ENCODE assay signal across 12 cellular contexts in genomic region chr1:200880212-200880611, GRCh38. TPM values are rescaled to one million over a fixed set of nuclear protein-coding genes. Genes with fewer than 3 reads are reported as not detected.
A peak's percentile ranks its signal among the peaks of the same experiment; 100 is the strongest.
DNase-seq lines count a peak whose midpoint lies in the region; ATAC-seq and TF ChIP-seq lines count a peak whose summit lies in the region.
"Had no signal": no experiment of that assay in that cellular context is flagged by ENCODE, and none has a peak within 500 bp of the region (broad histone marks: within the 10 kb centered on the region; RNA-seq: fewer than 3 reads in every experiment).

No MANE protein-coding gene starts in this region.

- H3K27ac Mint-ChIP-seq in activated T-helper 17 cell treated with anti-CD3 and anti-CD28 coated beads, Interleukin-2, amount 50 U/mL, for 72 hours: peak overlapping the region; percentile 64
- no peak overlapping the region for H3K27ac Mint-ChIP-seq in MCF 10A (ENCODE audit: low read depth, unreplicated experiment)

- no peaks in the 10 kb centered on the region for H3K36me3 ChIP-seq in vagina
- H3K36me3 ChIP-seq: brain microvascular endothelial cell had no signal

- no TSS peak for BruUV-seq in MCF 10A (replicated peaks; lab: Mats Ljungman, UMichigan)

- H3K9me3 ChIP-seq in vagina: no peaks in the 10 kb centered on the region

- no peak for TF ChIP-seq CTCF in GM10248 (IDR thresholded peaks at IDR 0.05; ENCODE audit: control extremely low read depth, extremely low read depth, low read depth, missing control alignments)
- TF ChIP-seq CTCF in MCF 10A (IDR thresholded peaks at IDR 0.05; ENCODE audit: unreplicated experiment): no peak
- TF ChIP-seq CTCF in vagina (IDR thresholded peaks at IDR 0.05): no peak

- H3K27ac ChIP-seq in vagina: no peak overlapping the region
- H3K27ac ChIP-seq: brain microvascular endothelial cell had no signal

- ATAC-seq in GM18909 (IDR thresholded peaks at IDR 0.05; ENCODE audit: poor library complexity, unreplicated experiment) (peak; percentile 56), HG03097 (IDR thresholded peaks at IDR 0.05; ENCODE audit: low FRiP score, unreplicated experiment) (peak; percentile 56)
- ATAC-seq in activated T-helper 17 cell treated with anti-CD3 and anti-CD28 coated beads, Interleukin-2, amount 50 U/mL, for 72 hours (replicated peaks): peak; percentile 82

- no peak overlapping the region for H3K4me3 ChIP-seq in vagina

- DNase-seq in GM10248 (ENCODE audit: extremely low spot score) (peak; percentile 37), SK-N-DZ (ENCODE audit: low spot score) (no peak), MCF 10A (ENCODE audit: unreplicated experiment) (no peak), NCI-H2081 treated with DMSO at 0.1 percent for 48 hours (lab: John Stamatoyannopoulos, UW) (no peak), vagina (ENCODE audit: extremely low spot score in 2 of 2) (no peak)
- DNase-seq: activated CD4-positive, CD25-positive, alpha-beta regulatory T cell; brain microvascular endothelial cell; foreskin fibroblast had no signal

- H3K27me3 ChIP-seq in vagina: no peaks in the 10 kb centered on the region

- H3K4me1 Mint-ChIP-seq in activated T-helper 17 cell treated with anti-CD3 and anti-CD28 coated beads, Interleukin-2, amount 50 U/mL, for 72 hours: peaks cover 32% of the 10 kb centered on the region
- no peaks in the 10 kb centered on the region for H3K4me1 Mint-ChIP-seq in MCF 10A (ENCODE audit: insufficient read depth, unreplicated experiment)

- POLR2A ChIA-PET in GM10248 (lab: Yijun Ruan, JAX): interaction anchor here (0.7 kb wide), 1 partner anchor 130 kb away, joined by 3 read pairs; no protein-coding TSS in a partner anchor
- POLR2A ChIA-PET in MCF 10A (lab: Yijun Ruan, JAX): interaction anchor here (1.2 to 5.7 kb wide), 2 partner anchors 10 to 32 kb away, joined by 3 to 28 read pairs; no protein-coding TSS in a partner anchor

- CTCF ChIA-PET in GM10248 (lab: Yijun Ruan, JAX): interaction anchor here (1.3 to 5.7 kb wide), 6 partner anchors 9 to 92 kb away, joined by 4 to 63 read pairs (median 8); partner anchors contain the start of gene INAVA
- CTCF ChIA-PET in MCF 10A (lab: Yijun Ruan, JAX): interaction anchor here (0.6 to 1.0 kb wide), 3 partner anchors 32 to 477 kb away, joined by 3 read pairs; no protein-coding TSS in a partner anchor

- intact Hi-C loops in MCF 10A (cut with micrococcal nuclease): no loop called here
- intact Hi-C loops in vagina (cut with DNase I): no loop called here

- no peaks in the 10 kb centered on the region for H3K27me3 Mint-ChIP-seq in activated T-helper 17 cell treated with anti-CD3 and anti-CD28 coated beads, Interleukin-2, amount 50 U/mL, for 72 hours
- peaks cover 23% of the 10 kb centered on the region for H3K27me3 Mint-ChIP-seq in MCF 10A (ENCODE audit: insufficient read depth, unreplicated experiment)

- no peaks in the 10 kb centered on the region for H3K36me3 Mint-ChIP-seq in activated T-helper 17 cell treated with anti-CD3 and anti-CD28 coated beads, Interleukin-2, amount 50 U/mL, for 72 hours (ENCODE audit: low read depth)
- H3K36me3 Mint-ChIP-seq in MCF 10A (ENCODE audit: insufficient read depth, unreplicated experiment): no peaks in the 10 kb centered on the region

- peak overlapping the region; percentile 47 for H3K4me3 Mint-ChIP-seq in activated T-helper 17 cell treated with anti-CD3 and anti-CD28 coated beads, Interleukin-2, amount 50 U/mL, for 72 hours
- no peak overlapping the region for H3K4me3 Mint-ChIP-seq in MCF 10A (ENCODE audit: unreplicated experiment)

- no peaks in the 10 kb centered on the region for H3K9me3 Mint-ChIP-seq in activated T-helper 17 cell treated with anti-CD3 and anti-CD28 coated beads, Interleukin-2, amount 50 U/mL, for 72 hours
- no peaks in the 10 kb centered on the region for H3K9me3 Mint-ChIP-seq in MCF 10A (ENCODE audit: unreplicated experiment)

- no peak for TF ChIP-seq POLR2A in vagina (IDR thresholded peaks at IDR 0.05)

- H3K4me1 ChIP-seq in vagina: no peaks in the 10 kb centered on the region

RNA-seq across cellular contexts. Expression of gene GPR25, which starts 7.4 kb away (rescaled TPM):
- 1 to 10 TPM in 1 of 2 donors, not detected in 1; 1.8 TPM for total RNA-seq in activated T-helper 17 cell treated with anti-CD3 and anti-CD28 coated beads, Interleukin-2, amount 50 U/mL, for 72 hours
- polyA plus RNA-seq in SK-N-DZ (2014; cell fraction: cytosol; rRNA removed): not detected in 2 replicates
- polyA plus RNA-seq in SK-N-DZ (2014; cell fraction: nucleus; rRNA removed): not detected in 2 replicates
- 0.25 and 0.68 TPM in 2 replicates for total RNA-seq in MCF 10A (2022)
- total RNA-seq in vagina: 5.9 TPM
- total RNA-seq: NCI-H460 had no signal

RNA-seq across cellular contexts. Expression of gene INAVA, which starts 14.5 kb away (rescaled TPM):
- total RNA-seq in activated T-helper 17 cell treated with anti-CD3 and anti-CD28 coated beads, Interleukin-2, amount 50 U/mL, for 72 hours: under 1 TPM; 0.13 to 0.19 TPM
- 2.0 and 6.7 TPM in 2 replicates for polyA plus RNA-seq in SK-N-DZ (2014; cell fraction: cytosol; rRNA removed)
- 4.0 and 13.0 TPM in 2 replicates for polyA plus RNA-seq in SK-N-DZ (2014; cell fraction: nucleus; rRNA removed)
- total RNA-seq in MCF 10A (2022) (25.1 and 30.5 TPM in 2 replicates), vagina (42.2 TPM)

Comparison
In these comparisons a context has a peak if more than half of its experiments do, and no peak if none do; other contexts are left out.
1. RNA of gene INAVA, which starts 14.5 kb away (total RNA-seq): 42.2 TPM in vagina (single experiment) and 25.1 to 30.5 TPM in MCF 10A; 0.13 to 0.19 TPM in activated T-helper 17 cell treated with anti-CD3 and anti-CD28 coated beads, Interleukin-2, amount 50 U/mL, for 72 hours; every median in the first group is over 10 times any median in the second.
2. Peak in every context shown above with its lines, with median percentiles within 50 percentile points of each other: ATAC-seq.